Comparison of ENCODE assay signal across 2 cellular contexts in the genomic region with DNA sequence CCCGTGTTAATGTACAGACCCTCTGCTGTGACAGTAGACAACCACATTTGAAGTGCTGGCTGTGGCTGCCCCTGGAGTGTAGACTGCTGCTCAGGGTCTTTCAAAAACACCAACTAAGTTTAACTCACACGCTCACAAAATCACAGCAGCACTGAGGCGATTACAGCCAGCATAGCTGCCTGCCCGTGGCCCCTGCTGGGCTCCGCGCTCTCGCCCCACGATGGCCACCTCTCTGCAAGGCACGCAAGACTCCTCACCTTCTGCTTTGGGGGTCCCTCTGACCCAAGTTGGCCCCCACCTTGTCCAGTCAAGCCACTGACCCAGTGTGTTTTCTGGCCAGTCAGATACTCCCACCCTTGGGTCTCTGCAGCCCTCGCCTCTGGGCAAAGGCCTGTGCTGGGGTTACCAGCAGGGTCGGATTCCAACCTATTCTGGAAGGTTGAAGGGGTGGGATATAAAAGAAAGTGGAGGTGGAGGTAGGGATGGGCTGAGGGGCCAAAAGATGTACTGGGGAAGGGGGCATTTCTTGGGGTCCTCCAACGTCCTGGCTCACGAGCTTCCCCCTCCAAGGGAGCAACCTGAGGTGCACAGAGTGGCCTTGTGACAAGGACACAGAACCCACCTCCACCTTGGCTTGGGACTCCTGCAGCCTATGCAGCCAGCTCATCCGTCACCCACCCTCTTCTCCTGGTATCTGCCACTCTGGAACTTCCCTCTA.
TF ChIP-seq lines count a peak whose summit lies in the region.

No MANE protein-coding gene starts in this region.

TF ChIP-seq in SK-N-SH, 30 proteins besides CTCF, POLR2A, EP300 and RAD21 (continued from another document):
- TF ChIP-seq, protein P1, sequence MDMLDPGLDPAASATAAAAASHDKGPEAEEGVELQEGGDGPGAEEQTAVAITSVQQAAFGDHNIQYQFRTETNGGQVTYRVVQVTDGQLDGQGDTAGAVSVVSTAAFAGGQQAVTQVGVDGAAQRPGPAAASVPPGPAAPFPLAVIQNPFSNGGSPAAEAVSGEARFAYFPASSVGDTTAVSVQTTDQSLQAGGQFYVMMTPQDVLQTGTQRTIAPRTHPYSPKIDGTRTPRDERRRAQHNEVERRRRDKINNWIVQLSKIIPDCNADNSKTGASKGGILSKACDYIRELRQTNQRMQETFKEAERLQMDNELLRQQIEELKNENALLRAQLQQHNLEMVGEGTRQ (IDR thresholded peaks at IDR 0.05; ENCODE audit: borderline replicate concordance, low read depth, low read length), result no peak
- no peak for TF ChIP-seq FOSL2 (IDR thresholded peaks at IDR 0.05; ENCODE audit: borderline replicate concordance, low read depth)
- TF ChIP-seq, protein P2, sequence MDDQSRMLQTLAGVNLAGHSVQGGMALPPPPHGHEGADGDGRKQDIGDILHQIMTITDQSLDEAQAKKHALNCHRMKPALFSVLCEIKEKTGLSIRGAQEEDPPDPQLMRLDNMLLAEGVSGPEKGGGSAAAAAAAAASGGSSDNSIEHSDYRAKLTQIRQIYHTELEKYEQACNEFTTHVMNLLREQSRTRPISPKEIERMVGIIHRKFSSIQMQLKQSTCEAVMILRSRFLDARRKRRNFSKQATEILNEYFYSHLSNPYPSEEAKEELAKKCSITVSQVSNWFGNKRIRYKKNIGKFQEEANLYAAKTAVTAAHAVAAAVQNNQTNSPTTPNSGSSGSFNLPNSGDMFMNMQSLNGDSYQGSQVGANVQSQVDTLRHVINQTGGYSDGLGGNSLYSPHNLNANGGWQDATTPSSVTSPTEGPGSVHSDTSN (IDR thresholded peaks at IDR 0.05), result no peak
- no peak for TF ChIP-seq SIN3A (IDR thresholded peaks at IDR 0.05; ENCODE audit: borderline replicate concordance, low read depth, low read length)
- TF ChIP-seq TAF1 (IDR thresholded peaks at IDR 0.05; ENCODE audit: borderline replicate concordance, low read depth, low read length), result no peak
- no peak for TF ChIP-seq RXRA (IDR thresholded peaks at IDR 0.05; ENCODE audit: borderline replicate concordance, low read depth)
- TF ChIP-seq GABPA (IDR thresholded peaks at IDR 0.05; ENCODE audit: low read depth), result no peak
- no peak for TF ChIP-seq GATA2 (CRISPR knock-in tag; IDR thresholded peaks at IDR 0.05)
- TF ChIP-seq RFX5 (IDR thresholded peaks at IDR 0.05; ENCODE audit: low read length), result no peak
- TF ChIP-seq ELF1 (IDR thresholded peaks at IDR 0.05), result no peak
- no peak for TF ChIP-seq YY1 (IDR thresholded peaks at IDR 0.05; ENCODE audit: low read depth)
- no peak for TF ChIP-seq CHD2 (IDR thresholded peaks at IDR 0.05; ENCODE audit: low read length, partially characterized antibody)
- no peak for TF ChIP-seq SMC3 (IDR thresholded peaks at IDR 0.05; ENCODE audit: low read depth, low read length)
- TF ChIP-seq TCF12 (IDR thresholded peaks at IDR 0.05), result no peak
- no peak for TF ChIP-seq TEAD4 (IDR thresholded peaks at IDR 0.05; ENCODE audit: borderline replicate concordance, insufficient read depth)

TF ChIP-seq in SK-N-SH treated with all-trans-retinoic acid at 6 μM for 48 hours, 23 proteins besides CTCF, POLR2A, EP300 and RAD21 (continued from another document):
- TF ChIP-seq, protein P3, sequence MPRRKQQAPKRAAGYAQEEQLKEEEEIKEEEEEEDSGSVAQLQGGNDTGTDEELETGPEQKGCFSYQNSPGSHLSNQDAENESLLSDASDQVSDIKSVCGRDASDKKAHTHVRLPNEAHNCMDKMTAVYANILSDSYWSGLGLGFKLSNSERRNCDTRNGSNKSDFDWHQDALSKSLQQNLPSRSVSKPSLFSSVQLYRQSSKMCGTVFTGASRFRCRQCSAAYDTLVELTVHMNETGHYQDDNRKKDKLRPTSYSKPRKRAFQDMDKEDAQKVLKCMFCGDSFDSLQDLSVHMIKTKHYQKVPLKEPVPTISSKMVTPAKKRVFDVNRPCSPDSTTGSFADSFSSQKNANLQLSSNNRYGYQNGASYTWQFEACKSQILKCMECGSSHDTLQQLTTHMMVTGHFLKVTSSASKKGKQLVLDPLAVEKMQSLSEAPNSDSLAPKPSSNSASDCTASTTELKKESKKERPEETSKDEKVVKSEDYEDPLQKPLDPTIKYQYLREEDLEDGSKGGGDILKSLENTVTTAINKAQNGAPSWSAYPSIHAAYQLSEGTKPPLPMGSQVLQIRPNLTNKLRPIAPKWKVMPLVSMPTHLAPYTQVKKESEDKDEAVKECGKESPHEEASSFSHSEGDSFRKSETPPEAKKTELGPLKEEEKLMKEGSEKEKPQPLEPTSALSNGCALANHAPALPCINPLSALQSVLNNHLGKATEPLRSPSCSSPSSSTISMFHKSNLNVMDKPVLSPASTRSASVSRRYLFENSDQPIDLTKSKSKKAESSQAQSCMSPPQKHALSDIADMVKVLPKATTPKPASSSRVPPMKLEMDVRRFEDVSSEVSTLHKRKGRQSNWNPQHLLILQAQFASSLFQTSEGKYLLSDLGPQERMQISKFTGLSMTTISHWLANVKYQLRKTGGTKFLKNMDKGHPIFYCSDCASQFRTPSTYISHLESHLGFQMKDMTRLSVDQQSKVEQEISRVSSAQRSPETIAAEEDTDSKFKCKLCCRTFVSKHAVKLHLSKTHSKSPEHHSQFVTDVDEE (CRISPR knock-in tag; IDR thresholded peaks at IDR 0.05), result no peak
- no peak for TF ChIP-seq GLIS3 (CRISPR knock-in tag; IDR thresholded peaks at IDR 0.05)
- TF ChIP-seq RARB (CRISPR knock-in tag; IDR thresholded peaks at IDR 0.05), result no peak
- TF ChIP-seq ZNF70 (CRISPR knock-in tag; IDR thresholded peaks at IDR 0.05), result no peak
